17 cellular contexts compared by ENCODE assay signal in the genomic region with DNA sequence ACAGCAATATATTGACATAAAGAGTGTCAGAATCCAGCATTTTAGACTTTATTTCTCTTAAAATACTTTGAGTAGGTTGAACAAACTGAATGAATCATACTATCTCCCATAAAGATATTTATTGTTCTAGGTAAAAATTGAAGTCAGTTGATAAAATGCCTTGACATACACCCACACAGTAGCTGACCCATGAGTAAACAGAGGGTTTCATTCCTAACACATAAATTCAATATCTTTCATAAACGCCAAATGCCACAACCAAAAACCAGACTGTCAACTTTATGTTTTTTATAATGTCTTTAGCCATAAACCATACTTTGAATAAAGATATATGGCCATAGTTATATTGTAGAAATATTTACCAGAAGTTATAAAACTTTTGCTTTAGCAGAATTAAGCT.
DNase-seq lines count a peak whose midpoint lies in the region; ATAC-seq and TF ChIP-seq lines count a peak whose summit lies in the region.
"Had no signal": no experiment of that assay in that cellular context is flagged by ENCODE, and none has a peak within 500 bp of the region (broad histone marks: within the 10 kb centered on the region; RNA-seq: fewer than 3 reads in every experiment).

No MANE protein-coding gene starts in this region.

- no peak overlapping the region for H3K4me3 Mint-ChIP-seq in osteocyte (ENCODE audit: unreplicated experiment)
- H3K4me3 Mint-ChIP-seq in T-cell, result no peak overlapping the region
- H3K4me3 Mint-ChIP-seq: CD4-positive, alpha-beta memory T cell had no signal

- H3K27ac Mint-ChIP-seq in osteocyte (ENCODE audit: unreplicated experiment), result peak overlapping the region; percentile 14
- H3K27ac Mint-ChIP-seq in T-cell, result no peak overlapping the region
- H3K27ac Mint-ChIP-seq: CD4-positive, alpha-beta memory T cell had no signal

- H3K4me1 Mint-ChIP-seq in osteocyte (ENCODE audit: unreplicated experiment) (peaks cover 8% of the 10 kb centered on the region), T-cell (no peaks in the 10 kb centered on the region)
- H3K4me1 Mint-ChIP-seq: CD4-positive, alpha-beta memory T cell had no signal

- H3K4me2 ChIP-seq in PC-3 (ENCODE audit: low read length), result peak overlapping the region; percentile 63
- H3K4me2 ChIP-seq: BLaER1, KMS-11, SK-N-SH had no signal

- H3K4me3 ChIP-seq in PC-3 (ENCODE audit: low read length) (no peak overlapping the region), choroid plexus epithelial cell (ENCODE audit: low read depth, low read length) (no peak overlapping the region)
- H3K4me3 ChIP-seq: BLaER1 had no signal

- H3K79me2 ChIP-seq in PC-3 (ENCODE audit: low read length), result no peaks in the 10 kb centered on the region

- H3K36me3 Mint-ChIP-seq in osteocyte (ENCODE audit: unreplicated experiment) (no peaks in the 10 kb centered on the region), T-cell (no peaks in the 10 kb centered on the region)
- H3K36me3 Mint-ChIP-seq: CD4-positive, alpha-beta memory T cell had no signal

- no peak for TF ChIP-seq CTCF in PC-3 (conservative IDR thresholded peaks at IDR 0.05; ENCODE audit: low read depth, low read length)
- TF ChIP-seq CTCF in choroid plexus epithelial cell (conservative IDR thresholded peaks at IDR 0.05; ENCODE audit: low read depth, low read length), result no peak
- TF ChIP-seq CTCF in osteocyte (IDR thresholded peaks at IDR 0.05), result no peak

- intact Hi-C loops in PC-3 (cut with micrococcal nuclease), result loop anchor here (10.0 kb wide), 6 partner anchors 143 to 833 kb away; no protein-coding TSS in a partner anchor
- intact Hi-C loops in posterior vena cava (cut with DNase I), result no loop called here

- H3K4me1 ChIP-seq in PC-3 (ENCODE audit: insufficient read depth, low read length), result peaks cover 9% of the 10 kb centered on the region
- H3K4me1 ChIP-seq: BLaER1 had no signal

- no peaks in the 10 kb centered on the region for H3K9me2 ChIP-seq in PC-3 (replicated peaks; ENCODE audit: low read length)
- H3K9me2 ChIP-seq: SK-N-SH had no signal

- H3K27me3 Mint-ChIP-seq in osteocyte (ENCODE audit: unreplicated experiment) (no peaks in the 10 kb centered on the region), T-cell (no peaks in the 10 kb centered on the region)
- H3K27me3 Mint-ChIP-seq: CD4-positive, alpha-beta memory T cell had no signal

- POLR2A ChIA-PET in PC-3 (lab: Charles Lee; ENCODE audit: unreplicated experiment) (no interaction called here), T-cell (lab: Charles Lee) (no interaction called here)

- no peaks in the 10 kb centered on the region for H3F3A ChIP-seq in PC-3 (ENCODE audit: low read length, unreplicated experiment)

- DNase-seq in EH (ENCODE audit: low read depth) (peak; percentile 20), PC-3 (peak; percentile 87), choroid plexus epithelial cell (ENCODE audit: low read depth) (peak; percentile 21), osteocyte (ENCODE audit: extremely low spot score, unreplicated experiment) (no peak), posterior vena cava (ENCODE audit: low spot score) (no peak), COLO668 (lab: John Stamatoyannopoulos, UW; ENCODE audit: unreplicated experiment) (no peak), T-cell (no peak), ecto neural progenitor cell (ENCODE audit: low spot score) (no peak)
- DNase-seq: CD4-positive, alpha-beta memory T cell; NCI-H1436; NCI-H1930; NCI-H2171; NCI-H446; Right ventricle myocardium superior; SK-N-SH had no signal

- H3K36me3 ChIP-seq in PC-3 (ENCODE audit: low read depth, low read length), result no peaks in the 10 kb centered on the region
- H3K36me3 ChIP-seq: BLaER1 had no signal

- no peaks in the 10 kb centered on the region for H3K9me3 ChIP-seq in PC-3 (ENCODE audit: low read length)
- H3K9me3 ChIP-seq: BLaER1, SK-N-SH had no signal

- CTCF ChIA-PET in PC-3 (lab: Charles Lee), result no interaction called here
- CTCF ChIA-PET in T-cell (lab: Charles Lee), result no interaction called here

- peak overlapping the region; percentile 25; the same call in 1 of the 2 replicates for H3K27ac ChIP-seq in PC-3 (ENCODE audit: low read length)
- H3K27ac ChIP-seq: BLaER1, KMS-11 had no signal

- ATAC-seq in PC-3, result peak; percentile 96
- no peak for ATAC-seq in T-cell (replicated peaks in 1 of 4)

- no peak overlapping the region for H3K9ac ChIP-seq in PC-3 (ENCODE audit: low read length)
- H3K9ac ChIP-seq: BLaER1, KMS-11, SK-N-SH had no signal

- H2AFZ ChIP-seq in PC-3 (ENCODE audit: low read length), result no peak overlapping the region

- H4K20me1 ChIP-seq in PC-3 (ENCODE audit: low read length), result no peaks in the 10 kb centered on the region
- H4K20me1 ChIP-seq: BLaER1 had no signal

- no peaks in the 10 kb centered on the region for H3K27me3 ChIP-seq in PC-3 (ENCODE audit: low read length)
- H3K27me3 ChIP-seq: BLaER1 had no signal

- H3K9me3 Mint-ChIP-seq in osteocyte (ENCODE audit: unreplicated experiment) (no peaks in the 10 kb centered on the region), T-cell (peaks cover 0 to 2% (median 0%) of the 10 kb centered on the region in 3 donors)

- no TSS peak for BruUV-seq in PC-3 (replicated peaks; lab: Mats Ljungman, UMichigan)

Comparison
In these comparisons a context has a peak if more than half of its experiments do, and no peak if none do; other contexts are left out.
1. DNase-seq: peak in EH (single experiment), PC-3 (single experiment) and choroid plexus epithelial cell (single experiment); none in osteocyte (single experiment), posterior vena cava (single experiment), COLO668 (single experiment), T-cell (0 of 34) and ecto neural progenitor cell (single experiment).